In genomic region chr7:5661941-5662340, GRCh38 we compare ENCODE assay signal across 11 cellular contexts.
A peak's percentile ranks its signal among the peaks of the same experiment; 100 is the strongest.
DNase-seq lines count a peak whose midpoint lies in the region; FAIRE-seq and TF ChIP-seq lines count a peak whose summit lies in the region.
"Had no signal": no experiment of that assay in that cellular context is flagged by ENCODE, and none has a peak within 500 bp of the region (broad histone marks: within the 10 kb centered on the region; RNA-seq: fewer than 3 reads in every experiment).

No MANE protein-coding gene starts in this region.

- peaks cover 5% of the 10 kb centered on the region for H3K36me3 Mint-ChIP-seq in chondrocyte (ENCODE audit: low read depth)

- no peaks in the 10 kb centered on the region for H3K27me3 Mint-ChIP-seq in chondrocyte (ENCODE audit: low read depth)

- H3K9me3 Mint-ChIP-seq in chondrocyte (ENCODE audit: low read depth) = no peaks in the 10 kb centered on the region

- H3K9me3 ChIP-seq in esophagus squamous epithelium = no peaks in the 10 kb centered on the region
- H3K9me3 ChIP-seq: adrenal gland, uterus had no signal

- 62 to 75% methylated on average over 8 of the region's 8 CpGs for WGBS in esophagus squamous epithelium, 2 donors

- no peak overlapping the region for H3K27ac Mint-ChIP-seq in chondrocyte (ENCODE audit: unreplicated experiment)

- TF ChIP-seq CTCF in chondrocyte (IDR thresholded peaks at IDR 0.05) = no peak
- TF ChIP-seq CTCF in esophagus squamous epithelium (IDR thresholded peaks at IDR 0.05) = no peak

- peak; percentile 53 for FAIRE-seq in GM12892 (lab: Jason Lieb, UNC)

- no peak overlapping the region for H3K4me3 ChIP-seq in esophagus squamous epithelium
- H3K4me3 ChIP-seq: adrenal gland, uterus had no signal

- H3K27ac ChIP-seq in esophagus squamous epithelium = no peak overlapping the region
- H3K27ac ChIP-seq: uterus had no signal

- H3K27me3 ChIP-seq in esophagus squamous epithelium = no peaks in the 10 kb centered on the region
- H3K27me3 ChIP-seq: adrenal gland, uterus had no signal

- DNase-seq in GM12892 (ENCODE audit: insufficient read length) (no peak), NOMO-1 treated with DMSO at 0.1 percent for 48 hours (lab: John Stamatoyannopoulos, UW; ENCODE audit: unreplicated experiment) (peak; percentile 72), chondrocyte (ENCODE audit: low spot score) (peak; percentile 22), nucleus accumbens (lab: John Stamatoyannopoulos, UW) (peak in 46 of 56 donors; percentile 20 to 90 (median 62)), NCI-H2029 (lab: John Stamatoyannopoulos, UW) (no peak), NCI-H1694 (lab: John Stamatoyannopoulos, UW) (no peak), esophagus squamous epithelium (lab: John Stamatoyannopoulos, UW) (no peak), iPS-NIHi11 (ENCODE audit: low spot score) (no peak)
- DNase-seq: NCI-H1092, uterus had no signal

- H3K4me1 Mint-ChIP-seq in chondrocyte (ENCODE audit: low read depth) = peaks cover 8% of the 10 kb centered on the region

- intact Hi-C loops in esophagus squamous epithelium (cut with DNase I) = no loop called here

- TF ChIP-seq POLR2A in GM12892 (IDR thresholded peaks at IDR 0.05; ENCODE audit: low read depth, low read length) (no peak), esophagus squamous epithelium (IDR thresholded peaks at IDR 0.05) (no peak)

- H3K36me3 ChIP-seq in esophagus squamous epithelium = peaks cover 0 to 37% (median 0%) of the 10 kb centered on the region in 3 donors
- H3K36me3 ChIP-seq: adrenal gland, uterus had no signal

- H3K4me3 Mint-ChIP-seq in chondrocyte (ENCODE audit: unreplicated experiment) = no peak overlapping the region

- H3K4me1 ChIP-seq in esophagus squamous epithelium = peaks cover 4 to 30% (median 7%) of the 10 kb centered on the region in 3 donors
- H3K4me1 ChIP-seq: uterus had no signal

Comparison
In these comparisons a context has a peak if more than half of its experiments do, and no peak if none do; other contexts are left out.
1. DNase-seq: peak in NOMO-1 treated with DMSO at 0.1 percent for 48 hours (single experiment), chondrocyte (single experiment) and nucleus accumbens (46 of 56); none in GM12892 (single experiment), NCI-H2029 (single experiment), NCI-H1694 (single experiment), esophagus squamous epithelium (single experiment) and iPS-NIHi11 (single experiment).